In the genomic region with DNA sequence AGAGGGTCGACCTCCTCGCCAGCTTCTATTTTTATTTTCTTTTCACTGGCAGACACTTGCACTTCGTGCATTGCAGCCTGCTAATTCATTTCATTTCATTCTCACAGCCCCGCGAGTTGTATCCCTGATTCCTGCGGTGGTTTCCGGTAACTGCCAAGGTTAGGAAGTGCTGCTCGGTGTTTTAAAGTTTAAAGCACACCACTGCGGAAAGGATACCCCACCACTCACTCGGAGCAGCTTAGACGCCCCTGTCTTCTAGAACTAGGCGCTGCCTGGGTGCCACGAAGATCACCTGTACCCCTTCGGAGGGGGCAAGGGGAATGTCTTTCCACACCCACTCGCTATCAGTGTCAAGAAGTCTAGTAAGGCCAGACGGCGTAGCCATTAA, we compare ENCODE assay signal across 1 cellular context.
TF ChIP-seq lines count a peak whose summit lies in the region.

No MANE protein-coding gene starts in this region.

TF ChIP-seq in H1, 55 proteins besides CTCF, POLR2A, EP300 and RAD21:
- peak; percentile 21 for TF ChIP-seq KDM4A (IDR thresholded peaks at IDR 0.05; ENCODE audit: low read depth, low read length, severe bottlenecking)
- TF ChIP-seq ZNF274 (IDR thresholded peaks at IDR 0.05; ENCODE audit: borderline replicate concordance, extremely low read depth, low read length), result no peak
